1 cellular context compared by ENCODE assay signal in the genomic region with DNA sequence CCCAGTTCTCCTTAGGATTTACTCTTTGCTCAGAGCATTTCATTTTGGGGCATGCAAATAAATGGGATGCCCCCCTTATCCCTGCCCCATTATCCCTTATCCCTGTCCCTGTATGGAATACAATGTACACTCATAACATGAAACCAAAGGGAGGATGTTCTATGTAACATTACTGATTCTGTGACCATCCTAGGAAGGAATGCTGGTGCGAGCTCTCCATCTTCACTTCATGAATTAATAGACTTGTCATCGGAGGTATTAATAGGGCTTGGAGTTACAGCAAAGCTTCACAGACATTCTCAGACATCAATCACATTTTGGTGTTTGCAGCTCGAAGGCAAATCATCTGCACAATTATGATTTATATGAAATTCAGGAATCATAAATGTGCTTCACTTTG.
TF ChIP-seq lines count a peak whose summit lies in the region.

No MANE protein-coding gene starts in this region.

TF ChIP-seq in H1, 55 proteins besides CTCF, POLR2A, EP300 and RAD21:
- TF ChIP-seq SRF (IDR thresholded peaks at IDR 0.05; ENCODE audit: low read depth, low read length): no peak
- TF ChIP-seq SP1 (IDR thresholded peaks at IDR 0.05; ENCODE audit: low read depth, low read length): no peak
- no peak for TF ChIP-seq YY1 (IDR thresholded peaks at IDR 0.05; ENCODE audit: low read depth, low read length)
- no peak for TF ChIP-seq TEAD4 (IDR thresholded peaks at IDR 0.05; ENCODE audit: low read depth, low read length)
- no peak for TF ChIP-seq POU5F1 (IDR thresholded peaks at IDR 0.05; ENCODE audit: low read depth, low read length)
- TF ChIP-seq CTBP2 (IDR thresholded peaks at IDR 0.05; ENCODE audit: borderline replicate concordance, insufficient read depth, insufficient read length, low read length): no peak
- no peak for TF ChIP-seq TAF7 (optimal IDR thresholded peaks at IDR 0.05; ENCODE audit: borderline replicate concordance, low read depth, low read length)
- no peak for TF ChIP-seq RNF2 (IDR thresholded peaks at IDR 0.05; ENCODE audit: borderline replicate concordance, low read depth, low read length, missing control alignments, poor library complexity, severe bottlenecking)
- no peak for TF ChIP-seq CEBPB (IDR thresholded peaks at IDR 0.05; ENCODE audit: low read depth, low read length)
- TF ChIP-seq, protein P1, sequence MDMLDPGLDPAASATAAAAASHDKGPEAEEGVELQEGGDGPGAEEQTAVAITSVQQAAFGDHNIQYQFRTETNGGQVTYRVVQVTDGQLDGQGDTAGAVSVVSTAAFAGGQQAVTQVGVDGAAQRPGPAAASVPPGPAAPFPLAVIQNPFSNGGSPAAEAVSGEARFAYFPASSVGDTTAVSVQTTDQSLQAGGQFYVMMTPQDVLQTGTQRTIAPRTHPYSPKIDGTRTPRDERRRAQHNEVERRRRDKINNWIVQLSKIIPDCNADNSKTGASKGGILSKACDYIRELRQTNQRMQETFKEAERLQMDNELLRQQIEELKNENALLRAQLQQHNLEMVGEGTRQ (IDR thresholded peaks at IDR 0.05; ENCODE audit: low read length): no peak
TF ChIP-seq in H1: peak in this region for 0.
